ENCODE assay signal across 18 cellular contexts in genomic region chr9:133950916-133951231, GRCh38. TPM values are rescaled to one million over a fixed set of nuclear protein-coding genes. Genes with fewer than 3 reads are reported as not detected.
DNase-seq lines count a peak whose midpoint lies in the region; ATAC-seq and TF ChIP-seq lines count a peak whose summit lies in the region.
"Had no signal": no experiment of that assay in that cellular context is flagged by ENCODE, and none has a peak within 500 bp of the region (broad histone marks: within the 10 kb centered on the region; RNA-seq: fewer than 3 reads in every experiment).

No MANE protein-coding gene starts in this region.

- no peaks in the 10 kb centered on the region for H3K36me3 ChIP-seq in left ventricle myocardium inferior
- H3K36me3 ChIP-seq: transverse colon had no signal

- H3K27ac ChIP-seq in left ventricle myocardium inferior (replicated peaks), result peak overlapping the region; percentile 66
- H3K27ac ChIP-seq: A549, psoas muscle had no signal

- H3K9me3 ChIP-seq in left ventricle myocardium inferior (replicated peaks), result no peaks in the 10 kb centered on the region
- H3K9me3 ChIP-seq: A549, psoas muscle, transverse colon had no signal

- no peak for ATAC-seq in Right ventricle myocardium superior (ENCODE audit: poor library complexity)
- ATAC-seq: A549; GM12878; psoas muscle; stimulated activated naive CD8-positive, alpha-beta T cell treated with anti-CD3 and anti-CD28 coated beads, Interleukin-15, Interleukin-2, amounts not matched to agents 100 U/mL and 50 U/mL, for 24 hours had no signal

- intact Hi-C loops in left ventricle myocardium inferior (cut with micrococcal nuclease), result no loop called here
- intact Hi-C loops in Right ventricle myocardium superior (cut with DNase I), result no loop called here
- intact Hi-C loops in posterior vena cava (cut with DNase I), result no loop called here

- peak overlapping the region; percentile 84 for H3K27ac Mint-ChIP-seq in nephron progenitor cell
- H3K27ac Mint-ChIP-seq: activated T-helper 1 cell treated with anti-CD3 and anti-CD28 coated beads, Interleukin-12 subunit alpha, Interleukin-12 subunit beta, Interleukin-2, Interleukin-4 antibody, amounts not matched to agents 30 ng/mL and 10 ng/mL and 1 ng/mL, durations not matched to agents 14 hours and 24 hours and 36 hours; HFFc6 had no signal

- H3K27me3 ChIP-seq in left ventricle myocardium inferior (ENCODE audit: low read depth), result no peaks in the 10 kb centered on the region
- H3K27me3 ChIP-seq: transverse colon had no signal

- H3K4me3 ChIP-seq in left ventricle myocardium inferior, result peak overlapping the region; percentile 33
- H3K4me3 ChIP-seq in choroid plexus epithelial cell (ENCODE audit: low read depth, low read length), result peak overlapping the region; percentile 32
- H3K4me3 ChIP-seq: A549, GM12878, psoas muscle, transverse colon had no signal

- peaks cover 22% of the 10 kb centered on the region for H3K4me1 ChIP-seq in left ventricle myocardium inferior
- H3K4me1 ChIP-seq: A549, psoas muscle had no signal

- no peaks in the 10 kb centered on the region for H3K36me3 Mint-ChIP-seq in nephron progenitor cell (ENCODE audit: low read depth)

- peaks cover 7% of the 10 kb centered on the region for H3K27me3 Mint-ChIP-seq in nephron progenitor cell (ENCODE audit: low read depth, poor library complexity)
- H3K27me3 Mint-ChIP-seq: central memory CD8-positive, alpha-beta T cell had no signal

- peaks cover 65% of the 10 kb centered on the region for H3K4me1 Mint-ChIP-seq in nephron progenitor cell

- no peak overlapping the region for H3K4me3 Mint-ChIP-seq in nephron progenitor cell
- H3K4me3 Mint-ChIP-seq: activated T-helper 1 cell treated with anti-CD3 and anti-CD28 coated beads, Interleukin-12 subunit alpha, Interleukin-12 subunit beta, Interleukin-2, Interleukin-4 antibody, amounts not matched to agents 30 ng/mL and 10 ng/mL and 1 ng/mL, durations not matched to agents 14 hours and 24 hours and 36 hours; central memory CD8-positive, alpha-beta T cell; HFFc6 had no signal

- TF ChIP-seq CTCF in left ventricle myocardium inferior (IDR thresholded peaks at IDR 0.05; ENCODE audit: borderline replicate concordance), result no peak
- no peak for TF ChIP-seq CTCF in choroid plexus epithelial cell (conservative IDR thresholded peaks at IDR 0.05; ENCODE audit: low read depth, low read length)
- no peak for TF ChIP-seq CTCF in nephron progenitor cell (IDR thresholded peaks at IDR 0.05)

- in situ Hi-C loops in KBM-7 (cut with MboI; ENCODE audit: low pct_unique_long_range_greater_than_20kb, low sequenced_read_pairs), result no loop called here

- DNase-seq in left ventricle myocardium inferior (no peak), Right ventricle myocardium superior (no peak), choroid plexus epithelial cell (ENCODE audit: low read depth) (no peak), nephron progenitor cell (no peak), NCI-H524 (lab: John Stamatoyannopoulos, UW) (no peak), posterior vena cava (ENCODE audit: low spot score) (no peak), hippocampal formation (lab: John Stamatoyannopoulos, UW) (no peak), KBM-7 (no peak)
- DNase-seq: effector memory CD4-positive, alpha-beta T cell; HFFc6; NCI-H1694 treated with DMSO at 0.1 percent for 48 hours; stimulated activated naive CD8-positive, alpha-beta T cell treated with anti-CD3 and anti-CD28 coated beads, Interleukin-15, Interleukin-2, amounts not matched to agents 100 U/mL and 50 U/mL, for 24 hours; transverse colon had no signal

- no peaks in the 10 kb centered on the region for H3K9me3 Mint-ChIP-seq in nephron progenitor cell
- H3K9me3 Mint-ChIP-seq: activated T-helper 1 cell treated with anti-CD3 and anti-CD28 coated beads, Interleukin-12 subunit alpha, Interleukin-12 subunit beta, Interleukin-2, Interleukin-4 antibody, amounts not matched to agents 30 ng/mL and 10 ng/mL and 1 ng/mL, durations not matched to agents 14 hours and 24 hours and 36 hours; central memory CD8-positive, alpha-beta T cell; HFFc6 had no signal

RNA-seq across cellular contexts. Expression of gene VAV2, which starts 41.2 kb away (rescaled TPM):
- 4.1 TPM for total RNA-seq in left ventricle myocardium inferior
- total RNA-seq in Right ventricle myocardium superior, result 4.9 TPM
- total RNA-seq in posterior vena cava, result 10 to 100 TPM; 12.9 to 17.9 TPM
